Comparison of ENCODE assay signal across 8 cellular contexts in the genomic region with DNA sequence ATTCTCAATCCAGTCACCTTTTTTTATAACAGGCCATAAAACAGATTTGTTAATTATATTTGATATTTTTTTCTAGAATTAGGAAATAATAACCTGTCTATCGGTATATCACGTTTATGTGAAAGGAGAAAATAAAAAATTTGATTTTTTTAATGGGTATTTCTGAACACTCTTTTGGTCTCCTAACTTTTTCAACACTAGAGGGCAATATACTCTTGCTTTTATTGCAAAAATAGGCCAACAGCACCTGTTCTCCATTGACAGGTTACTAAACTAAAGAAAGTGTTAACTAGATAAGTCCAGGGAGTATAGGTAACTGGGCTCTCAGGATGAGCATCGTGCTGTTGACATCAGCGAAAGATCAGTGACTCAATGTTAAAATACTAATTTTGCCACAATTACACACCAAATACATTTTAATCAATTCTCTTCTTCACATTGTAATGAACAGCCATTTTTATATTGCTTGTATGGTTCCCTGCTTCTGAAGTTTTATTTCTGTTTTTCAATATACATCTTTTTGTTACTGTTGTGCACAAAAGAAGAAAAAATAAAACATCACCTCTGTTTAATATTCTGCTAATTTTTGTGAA. TPM values are rescaled to one million over a fixed set of nuclear protein-coding genes. Genes with fewer than 3 reads are reported as not detected.
DNase-seq lines count a peak whose midpoint lies in the region; ATAC-seq and TF ChIP-seq lines count a peak whose summit lies in the region.

No MANE protein-coding gene starts in this region.

- H3K36me3 ChIP-seq in adipocyte (ENCODE audit: control insufficient read depth, insufficient read depth, low read length, severe bottlenecking): no peaks in the 10 kb centered on the region
- H3K36me3 ChIP-seq in right lobe of liver: no peaks in the 10 kb centered on the region

- ATAC-seq in right lobe of liver: peak; percentile 55 to 72 (median 63)
- no peak for ATAC-seq in esophagus mucosa

- H3K4me1 ChIP-seq in adipocyte (ENCODE audit: control insufficient read depth, insufficient read depth, low read length) (no peaks in the 10 kb centered on the region), right lobe of liver (no peaks in the 10 kb centered on the region)

- no peak overlapping the region for H3K27ac ChIP-seq in right lobe of liver

- intact Hi-C loops in right lobe of liver (cut with DNase I): no loop called here

- H3K27me3 ChIP-seq in adipocyte (replicated peaks; ENCODE audit: control insufficient read depth, insufficient read depth, low read length) (no peaks in the 10 kb centered on the region), right lobe of liver (no peaks in the 10 kb centered on the region)

- DNase-seq in DMS 273 (lab: John Stamatoyannopoulos, UW; ENCODE audit: unreplicated experiment) (peak; percentile 64), DMS 273 treated with DMSO at 0.1 percent for 48 hours (lab: John Stamatoyannopoulos, UW) (no peak), H4 (ENCODE audit: low spot score) (peak; percentile 32), NCI-H1092 treated with DMSO at 0.1 percent for 48 hours (lab: John Stamatoyannopoulos, UW) (peak; percentile 88), adipocyte (ENCODE audit: low read depth) (peak; percentile 70), right lobe of liver (no peak), UCSD-AML1 (lab: John Stamatoyannopoulos, UW; ENCODE audit: unreplicated experiment) (no peak)

- TF ChIP-seq POLR2A in right lobe of liver (IDR thresholded peaks at IDR 0.05): no peak

- H3K9ac ChIP-seq in adipocyte (ENCODE audit: low read length): no peak overlapping the region

- TF ChIP-seq CTCF in right lobe of liver (IDR thresholded peaks at IDR 0.05): peak; percentile 50 to 71 (median 66)

- WGBS in right lobe of liver (ENCODE audit: insufficient coverage, low coverage, low lambda C conversion rate, missing lambda C conversion rate): 6% methylated on average over 4 of the region's 4 CpGs

- H3K9me3 ChIP-seq in adipocyte (ENCODE audit: control insufficient read depth, low read length): no peaks in the 10 kb centered on the region
- H3K9me3 ChIP-seq in right lobe of liver: no peaks in the 10 kb centered on the region

- H3K4me3 ChIP-seq in adipocyte (ENCODE audit: low read length): no peak overlapping the region
- H3K4me3 ChIP-seq in right lobe of liver: no peak overlapping the region

RNA-seq across cellular contexts. Expression of a gene that starts 22.8 kb away (rescaled TPM):
- total RNA-seq in H4 (2014; rRNA removed; shearing (Covaris generic)): 0.10 and 1.3 TPM in 2 replicates
- total RNA-seq in right lobe of liver: not detected
- not detected for total RNA-seq in esophagus mucosa

Comparison
In these comparisons a context has a peak if more than half of its experiments do, and no peak if none do; other contexts are left out.
1. DNase-seq: peak in DMS 273 (single experiment), H4 (single experiment), NCI-H1092 treated with DMSO at 0.1 percent for 48 hours (single experiment) and adipocyte (single experiment); none in DMS 273 treated with DMSO at 0.1 percent for 48 hours (single experiment), right lobe of liver (0 of 3) and UCSD-AML1 (single experiment).